ENCODE assay signal across 14 cellular contexts in the genomic region with DNA sequence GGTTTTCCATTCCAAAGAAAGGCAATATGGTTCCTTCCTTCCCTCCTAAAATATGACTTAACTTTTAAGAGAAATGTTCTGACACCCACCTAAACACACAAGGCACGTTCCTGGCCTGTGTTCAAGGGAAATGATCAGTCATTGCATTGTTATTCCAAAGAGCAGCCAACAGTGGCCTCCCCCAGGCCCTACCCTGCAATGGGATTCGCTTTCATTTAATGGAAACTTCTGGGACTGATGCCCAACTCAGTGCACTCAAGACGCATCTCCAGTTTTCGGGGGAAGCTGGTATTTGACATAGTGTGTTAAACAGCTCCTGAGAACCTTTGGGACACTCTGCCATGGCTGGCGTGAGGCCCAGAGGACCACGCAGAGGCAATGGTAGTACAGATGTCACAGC.
DNase-seq lines count a peak whose midpoint lies in the region; ATAC-seq, FAIRE-seq and TF ChIP-seq lines count a peak whose summit lies in the region.
"Had no signal": no experiment of that assay in that cellular context is flagged by ENCODE, and none has a peak within 500 bp of the region (broad histone marks: within the 10 kb centered on the region; RNA-seq: fewer than 3 reads in every experiment).

No MANE protein-coding gene starts in this region.

- intact Hi-C loops in OCI-LY7 (cut with micrococcal nuclease; ENCODE audit: unreplicated experiment): no loop called here

- POLR2A ChIA-PET in OCI-LY7 (lab: Charles Lee): no interaction called here

- ATAC-seq in HG02642 (IDR thresholded peaks at IDR 0.05; ENCODE audit: poor library complexity, unreplicated experiment): no peak
- no peak for ATAC-seq in GM21529 (IDR thresholded peaks at IDR 0.05; ENCODE audit: unreplicated experiment)
- ATAC-seq: activated CD8-positive, alpha-beta T cell treated with anti-CD3 and anti-CD28 coated beads, Interleukin-2, amount 10 ng/mL, durations not matched to agents 7 days and 5 days; activated naive CD4-positive, alpha-beta T cell treated with anti-CD3 and anti-CD28 coated beads, Interleukin-2, amount 50 U/mL, for 72 hours had no signal

- H3K4me2 ChIP-seq in OCI-LY7 (ENCODE audit: low read length): no peak overlapping the region

- no peaks in the 10 kb centered on the region for H3K9me2 ChIP-seq in OCI-LY7 (ENCODE audit: insufficient read depth, low read length)

- no peak overlapping the region for H3K27ac ChIP-seq in OCI-LY7 (ENCODE audit: low read depth, low read length, poor library complexity, severe bottlenecking)

- no peak for TF ChIP-seq CTCF in OCI-LY7 (conservative IDR thresholded peaks at IDR 0.05; ENCODE audit: low read length)

- FAIRE-seq in RCC 7860 (lab: Jason Lieb, UNC): no peak

- H3K9me3 ChIP-seq in OCI-LY7 (ENCODE audit: low read length): no peaks in the 10 kb centered on the region

- no peak overlapping the region for H2AFZ ChIP-seq in OCI-LY7 (ENCODE audit: low read length)

- CTCF ChIA-PET in OCI-LY7 (lab: Charles Lee; ENCODE audit: unreplicated experiment): no interaction called here

- H3K36me3 ChIP-seq in OCI-LY7 (ENCODE audit: insufficient read depth, low read length): peaks cover 48% of the 10 kb centered on the region

- H3K79me2 ChIP-seq in OCI-LY7 (ENCODE audit: insufficient read depth, low read depth, low read length): no peaks in the 10 kb centered on the region; the same call in 1 of the 2 replicates

- H3K4me3 ChIP-seq in OCI-LY7 (ENCODE audit: low read depth, low read length, poor library complexity, severe bottlenecking) (no peak overlapping the region), skeletal muscle cell (ENCODE audit: low read depth, low read length) (no peak overlapping the region)

- H4K20me1 ChIP-seq in OCI-LY7 (ENCODE audit: insufficient read depth, low read length): no peaks in the 10 kb centered on the region

- DNase-seq in NCI-H446 (lab: John Stamatoyannopoulos, UW) (peak; percentile 1 to 19), NCI-H446 treated with DMSO at 0.1 percent for 48 hours (lab: John Stamatoyannopoulos, UW) (no peak), OCI-LY7 (ENCODE audit: low spot score) (no peak), fibroblast of gingiva (ENCODE audit: low read depth) (peak; percentile 86), skeletal muscle cell (ENCODE audit: low read depth) (peak; percentile 70), RCC 7860 (ENCODE audit: low spot score) (no peak)
- DNase-seq: 8988T; activated CD8-positive, alpha-beta T cell treated with anti-CD3 and anti-CD28 coated beads, Interleukin-2, amount 10 ng/mL, durations not matched to agents 7 days and 5 days; effector memory CD4-positive, alpha-beta T cell; GDM1; NCI-H2029 treated with DMSO at 0.1 percent for 48 hours had no signal

- BruUV-seq in OCI-LY7 (replicated peaks; lab: Mats Ljungman, UMichigan): TSS peak; percentile 69

- peaks cover 7% of the 10 kb centered on the region for H3K4me1 ChIP-seq in OCI-LY7 (ENCODE audit: insufficient read depth, low read length, poor library complexity, severe bottlenecking)

Comparison
In these comparisons a context has a peak if more than half of its experiments do, and no peak if none do; other contexts are left out.
1. DNase-seq: peak in NCI-H446 (2 of 2), fibroblast of gingiva (single experiment) and skeletal muscle cell (single experiment); none in NCI-H446 treated with DMSO at 0.1 percent for 48 hours (single experiment), OCI-LY7 (single experiment) and RCC 7860 (single experiment).